In the genomic region with DNA sequence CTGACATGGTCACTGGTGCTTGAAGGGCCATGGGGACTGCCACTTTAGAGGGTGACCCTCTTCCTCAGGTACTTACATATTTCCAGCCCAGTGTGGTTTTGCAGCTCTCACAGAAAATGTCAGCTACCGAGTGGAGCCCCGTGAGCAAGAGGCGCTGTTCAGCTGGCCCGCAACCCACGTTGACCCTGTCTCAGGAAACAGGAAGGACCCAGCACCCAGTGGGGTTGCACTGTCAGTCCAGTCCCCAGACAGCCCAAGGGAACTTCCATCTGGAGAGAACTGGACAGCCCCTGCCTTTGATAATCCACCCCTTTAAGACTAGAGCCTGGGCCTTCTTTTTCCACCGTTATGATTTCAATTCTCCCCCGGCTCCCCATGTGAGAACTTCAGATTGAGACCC, we compare ENCODE assay signal across 16 cellular contexts. TPM values are rescaled to one million over a fixed set of nuclear protein-coding genes. Genes with fewer than 3 reads are reported as not detected.
DNase-seq lines count a peak whose midpoint lies in the region; ATAC-seq and TF ChIP-seq lines count a peak whose summit lies in the region.
"Had no signal": no experiment of that assay in that cellular context is flagged by ENCODE, and none has a peak within 500 bp of the region (broad histone marks: within the 10 kb centered on the region; RNA-seq: fewer than 3 reads in every experiment).

No MANE protein-coding gene starts in this region.

- H3K27me3 ChIP-seq in HUES64 (ENCODE audit: insufficient read depth, low read length) (no peaks in the 10 kb centered on the region), iPS-18a (ENCODE audit: control insufficient read depth, insufficient read depth, low read length) (peaks cover 12% of the 10 kb centered on the region), osteoblast (ENCODE audit: insufficient read depth, low read length) (peaks cover 36% of the 10 kb centered on the region)

- H3K27ac ChIP-seq in HUES64 (ENCODE audit: low read depth, low read length) = peak overlapping the region; percentile 70; the same call in 1 of the 2 replicates
- H3K27ac ChIP-seq in iPS-18a (ENCODE audit: low read length) = no peak overlapping the region
- H3K27ac ChIP-seq in osteoblast (ENCODE audit: low read depth, low read length) = no peak overlapping the region
- H3K27ac ChIP-seq: C4-2B had no signal

- peaks cover 5% of the 10 kb centered on the region for H3K79me2 ChIP-seq in osteoblast (ENCODE audit: insufficient read depth, low read length)

- DNase-seq in osteoblast (ENCODE audit: insufficient read length, low spot score, missing footprints) = no peak
- no peak for DNase-seq in NCI-H2107 treated with DMSO at 0.1 percent for 48 hours (lab: John Stamatoyannopoulos, UW; ENCODE audit: unreplicated experiment)
- DNase-seq: activated CD4-positive, alpha-beta T cell treated with anti-CD3 and anti-CD28 coated beads, Interleukin-2, amount 50 U/mL, for 48 hours; mucosa of descending colon; NCI-H2029; stimulated activated CD4-positive, alpha-beta T cell treated with anti-CD3 and anti-CD28 coated beads, Interleukin-15, amount 100 ng/mL, for 24 hours had no signal

- 58% methylated on average over 7 of the region's 7 CpGs for WGBS in HUES64

- H3K9ac ChIP-seq in HUES64 (ENCODE audit: low read depth, low read length) (peak overlapping the region; percentile 18; the same call in 1 of the 2 replicates), iPS-18a (ENCODE audit: low read length) (no peak overlapping the region)

- H3K4me1 Mint-ChIP-seq in stimulated activated memory B cell treated with anti-CD40 and anti-IgM and Interleukin-4, amounts not matched to agents 10 μg/mL and 1 μg/mL and 100 μg/mL, for 72 hours = peaks cover 52% of the 10 kb centered on the region

- H3K4me1 ChIP-seq in HUES64 (ENCODE audit: insufficient read depth, low read length) = peaks cover 70% of the 10 kb centered on the region
- H3K4me1 ChIP-seq in iPS-18a (ENCODE audit: control insufficient read depth, low read depth, low read length) = peaks cover 64% of the 10 kb centered on the region
- peaks cover 47% of the 10 kb centered on the region for H3K4me1 ChIP-seq in osteoblast (ENCODE audit: insufficient read depth, low read length)

- H3K4me2 ChIP-seq in osteoblast (ENCODE audit: insufficient read depth, low read length) = no peak overlapping the region

- H3K36me3 ChIP-seq in HUES64 (ENCODE audit: insufficient read depth, low read length) (peaks cover 29% of the 10 kb centered on the region), iPS-18a (ENCODE audit: control insufficient read depth, low read depth, low read length) (peaks cover 13% of the 10 kb centered on the region), osteoblast (ENCODE audit: insufficient read depth, low read length) (peaks cover 4% of the 10 kb centered on the region)
- H3K36me3 ChIP-seq: prostate gland, upper lobe of left lung had no signal

- no peak overlapping the region for H2AFZ ChIP-seq in osteoblast (ENCODE audit: low read length)

- no peaks in the 10 kb centered on the region for H3K36me3 Mint-ChIP-seq in stimulated activated memory B cell treated with anti-CD40 and anti-IgM and Interleukin-4, amounts not matched to agents 10 μg/mL and 1 μg/mL and 100 μg/mL, for 72 hours

- H4K20me1 ChIP-seq in osteoblast (ENCODE audit: insufficient read depth, low read length) = peaks cover 65% of the 10 kb centered on the region

- ATAC-seq in GM19023 (IDR thresholded peaks at IDR 0.05; ENCODE audit: unreplicated experiment) (peak; percentile 30), esophagus mucosa (no peak)
- ATAC-seq in stimulated activated memory B cell treated with anti-CD40 and anti-IgM and Interleukin-4, amounts not matched to agents 10 μg/mL and 1 μg/mL and 100 μg/mL, for 72 hours = peak; percentile 61
- ATAC-seq: mucosa of descending colon had no signal

- no peak for TF ChIP-seq CTCF in osteoblast (IDR thresholded peaks at IDR 0.05; ENCODE audit: extremely low read depth, low read depth, low read length)

- H3K9me3 ChIP-seq in HUES64 (ENCODE audit: insufficient read depth, low read depth, low read length) = no peaks in the 10 kb centered on the region
- no peaks in the 10 kb centered on the region for H3K9me3 ChIP-seq in iPS-18a (ENCODE audit: control insufficient read depth, low read depth, low read length)
- H3K9me3 ChIP-seq in osteoblast (ENCODE audit: low read depth, low read length) = no peaks in the 10 kb centered on the region
- H3K9me3 ChIP-seq: mucosa of descending colon, prostate gland, upper lobe of left lung had no signal

- H3K4me3 Mint-ChIP-seq in stimulated activated memory B cell treated with anti-CD40 and anti-IgM and Interleukin-4, amounts not matched to agents 10 μg/mL and 1 μg/mL and 100 μg/mL, for 72 hours = peak overlapping the region; percentile 33

- H3K27me3 Mint-ChIP-seq in stimulated activated memory B cell treated with anti-CD40 and anti-IgM and Interleukin-4, amounts not matched to agents 10 μg/mL and 1 μg/mL and 100 μg/mL, for 72 hours = peaks cover 85% of the 10 kb centered on the region

- H3K27ac Mint-ChIP-seq in stimulated activated memory B cell treated with anti-CD40 and anti-IgM and Interleukin-4, amounts not matched to agents 10 μg/mL and 1 μg/mL and 100 μg/mL, for 72 hours = peak overlapping the region; percentile 57

- peak overlapping the region; percentile 55; the same call in 1 of the 2 replicates for H3K4me3 ChIP-seq in HUES64 (ENCODE audit: low read length)
- H3K4me3 ChIP-seq in iPS-18a (ENCODE audit: low read length) = peak overlapping the region; percentile 66
- H3K4me3 ChIP-seq in osteoblast (ENCODE audit: insufficient read depth, low read length) = no peak overlapping the region
- H3K4me3 ChIP-seq: mucosa of descending colon, prostate gland, upper lobe of left lung had no signal

- no peaks in the 10 kb centered on the region for H3K9me3 Mint-ChIP-seq in stimulated activated memory B cell treated with anti-CD40 and anti-IgM and Interleukin-4, amounts not matched to agents 10 μg/mL and 1 μg/mL and 100 μg/mL, for 72 hours

RNA-seq across cellular contexts. Expression of gene YPEL4, which starts 3.5 kb away (rescaled TPM):
- polyA plus RNA-seq in HUES64 (2013, experiment 1 of 2) = not detected
- polyA plus RNA-seq in HUES64 (2013, experiment 2 of 2) = not detected
- total RNA-seq in esophagus mucosa (not detected), osteoblast (0.59 and 0.72 TPM in 2 replicates)
- total RNA-seq: Daoy had no signal

RNA-seq across cellular contexts. Expression of gene CLP1, which starts 11.3 kb away (rescaled TPM):
- 22.2 TPM for polyA plus RNA-seq in HUES64 (2013, experiment 1 of 2)
- polyA plus RNA-seq in HUES64 (2013, experiment 2 of 2) = 20.9 TPM
- total RNA-seq in esophagus mucosa (10.6 TPM), osteoblast (15.2 and 15.6 TPM in 2 replicates)

RNA-seq across cellular contexts. Expression of gene ZDHHC5, which starts 21.7 kb away (rescaled TPM):
- 33.3 TPM for polyA plus RNA-seq in HUES64 (2013, experiment 1 of 2)
- 31.4 TPM for polyA plus RNA-seq in HUES64 (2013, experiment 2 of 2)
- total RNA-seq in esophagus mucosa (122 TPM), osteoblast (48.3 and 48.9 TPM in 2 replicates)

RNA-seq across cellular contexts. Expression of gene SERPING1, which starts 48.7 kb away (rescaled TPM):
- polyA plus RNA-seq in HUES64 (2013, experiment 1 of 2) = 52.6 TPM
- 71.0 TPM for polyA plus RNA-seq in HUES64 (2013, experiment 2 of 2)
- total RNA-seq in esophagus mucosa = 16.7 TPM
- total RNA-seq in osteoblast = 31.5 and 47.7 TPM in 2 replicates
- total RNA-seq: Daoy, dermis microvascular lymphatic vessel endothelial cell had no signal
